ENCODE assay signal across 3 cellular contexts in the genomic region with DNA sequence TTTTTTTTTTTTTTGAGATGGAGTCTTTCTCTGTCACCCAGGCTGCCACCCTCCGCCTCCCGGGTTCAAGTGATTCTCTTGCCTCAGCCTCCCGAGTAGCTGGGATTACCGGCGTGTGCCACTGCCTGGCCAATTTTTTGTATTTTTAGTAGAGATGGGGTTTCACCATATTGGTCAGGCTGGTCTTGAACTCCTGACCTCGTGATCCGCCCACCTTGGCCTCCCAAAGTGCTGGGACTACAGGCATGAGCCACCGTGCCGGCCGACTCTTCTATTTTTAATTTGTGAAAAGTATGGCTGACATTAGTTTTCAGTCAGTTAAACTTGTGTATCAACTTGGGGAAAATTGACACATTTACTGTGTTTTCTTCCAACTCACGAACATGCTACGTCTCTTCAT. TPM values are rescaled to one million over a fixed set of nuclear protein-coding genes. Genes with fewer than 3 reads are reported as not detected.
"Had no signal": no experiment of that assay in that cellular context is flagged by ENCODE, and none has a peak within 500 bp of the region (broad histone marks: within the 10 kb centered on the region; RNA-seq: fewer than 3 reads in every experiment).

No MANE protein-coding gene starts in this region.

RNA-seq across cellular contexts. Expression of a gene that starts 53.6 kb away (rescaled TPM):
- total RNA-seq: HepG2, HT-29, IMR-90 had no signal
